Comparison of ENCODE assay signal across 8 cellular contexts in the genomic region with DNA sequence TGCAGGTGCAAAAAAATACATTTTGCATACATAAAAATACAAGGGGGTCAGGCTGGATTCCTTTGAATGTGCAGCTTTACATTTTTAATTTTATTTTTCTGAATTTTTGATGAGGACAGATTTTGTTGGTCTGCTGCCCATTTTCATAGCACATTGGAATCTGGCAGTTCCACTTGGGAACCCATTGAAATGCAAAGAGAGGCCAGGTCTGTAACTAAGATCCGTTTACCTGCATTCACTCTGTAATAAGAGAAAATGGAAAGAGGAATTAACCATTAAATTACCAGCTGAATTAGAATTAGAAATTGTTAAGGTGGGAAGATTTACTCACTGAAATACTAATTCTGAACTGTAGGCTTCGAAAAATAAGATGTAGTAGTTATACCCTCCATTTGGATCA.
"Had no signal": no experiment of that assay in that cellular context is flagged by ENCODE, and none has a peak within 500 bp of the region (broad histone marks: within the 10 kb centered on the region; RNA-seq: fewer than 3 reads in every experiment).

No MANE protein-coding gene starts in this region.

- ATAC-seq: GM12878 had no signal

- FAIRE-seq: G401.6, GM12878, GM12891, GM12892, GM18507, GM19239 had no signal

- DNase-seq: GDM1, GF-D8 had no signal

- H3K4me3 ChIP-seq: GM12878 had no signal
